In genomic region chr15:92810418-92811138, GRCh38 we compare ENCODE assay signal across 8 cellular contexts.
DNase-seq lines count a peak whose midpoint lies in the region; FAIRE-seq and TF ChIP-seq lines count a peak whose summit lies in the region.

No MANE protein-coding gene starts in this region.

- 5 to 16% methylated on average over 10 of the region's 10 CpGs for WGBS in sigmoid colon, 2 donors

- H3K9me3 ChIP-seq in NT2/D1 (ENCODE audit: insufficient read depth, low read length) (no peaks in the 10 kb centered on the region), astrocyte (ENCODE audit: insufficient read depth, low read depth, low read length) (no peaks in the 10 kb centered on the region), sigmoid colon (no peaks in the 10 kb centered on the region)

- no peak for FAIRE-seq in astrocyte (lab: Jason Lieb, UNC)

- no peaks in the 10 kb centered on the region for H3K36me3 Mint-ChIP-seq in astrocyte (ENCODE audit: low read depth, unreplicated experiment)

- no peak for TF ChIP-seq EP300 in sigmoid colon (IDR thresholded peaks at IDR 0.05)

- in situ Hi-C loops in Caki2 (cut with HindIII; ENCODE audit: low pct_unique_long_range_greater_than_20kb, low sequenced_read_pairs), result loop anchor here (25.0 kb wide), 1 partner anchor 102 kb away; the partner anchor contains the start of gene CHD2

- H3K9ac ChIP-seq in NT2/D1 (ENCODE audit: insufficient read length, low read depth) (peak overlapping the region; percentile 89), astrocyte (ENCODE audit: low read length) (peak overlapping the region; percentile 96)

- H4K20me1 ChIP-seq in astrocyte (ENCODE audit: insufficient read depth, low read length), result no peaks in the 10 kb centered on the region

- intact Hi-C loops in sigmoid colon (cut with DNase I), result loop anchor here (1.0 to 2.0 kb wide), 2 partner anchors 9 to 20 kb away; no protein-coding TSS in a partner anchor

- peak overlapping the region; percentile 84 for H3K4me3 Mint-ChIP-seq in astrocyte (ENCODE audit: unreplicated experiment)

- DNase-seq in Caki2 (ENCODE audit: low read depth), result peak; percentile 86
- DNase-seq in HuH-7.5 (ENCODE audit: low spot score), result peak; percentile 46
- no peak for DNase-seq in NT2/D1 (ENCODE audit: low read depth, low spot score)
- DNase-seq in astrocyte (ENCODE audit: low read depth), result peak; percentile 76
- peak; percentile 70 for DNase-seq in hepatic stellate cell (ENCODE audit: low spot score)
- peak; percentile 84 for DNase-seq in sigmoid colon
- DNase-seq in iPS-NIHi11 (ENCODE audit: low spot score), result no peak
- DNase-seq in GM19240 (ENCODE audit: insufficient read length, low spot score), result no peak

- TF ChIP-seq POLR2A in sigmoid colon (IDR thresholded peaks at IDR 0.05), result peak in 1 of 2 donors; percentile 9

- H3K4me2 ChIP-seq in astrocyte (ENCODE audit: low read length), result peak overlapping the region; percentile 95

- H3K27me3 Mint-ChIP-seq in astrocyte (ENCODE audit: low read depth, unreplicated experiment), result no peaks in the 10 kb centered on the region

- peaks cover 8% of the 10 kb centered on the region for H3K79me2 ChIP-seq in astrocyte (ENCODE audit: insufficient read depth, low read length)

- H3K4me1 Mint-ChIP-seq in astrocyte (ENCODE audit: low read depth, unreplicated experiment), result peaks cover 12% of the 10 kb centered on the region

- H3K27ac Mint-ChIP-seq in astrocyte (ENCODE audit: unreplicated experiment), result peak overlapping the region; percentile 96

- TF ChIP-seq CTCF in astrocyte (IDR thresholded peaks at IDR 0.05; ENCODE audit: insufficient read depth, low read depth, low read length) (no peak), sigmoid colon (IDR thresholded peaks at IDR 0.05) (no peak)

- H3K36me3 ChIP-seq in NT2/D1 (ENCODE audit: insufficient read depth, insufficient read length, low read length) (no peaks in the 10 kb centered on the region), astrocyte (ENCODE audit: insufficient read depth, low read length) (no peaks in the 10 kb centered on the region), sigmoid colon (no peaks in the 10 kb centered on the region)

- H3K27me3 ChIP-seq in NT2/D1 (ENCODE audit: insufficient read depth, insufficient read length) (no peaks in the 10 kb centered on the region), astrocyte (ENCODE audit: insufficient read depth, low read length) (no peaks in the 10 kb centered on the region), sigmoid colon (no peaks in the 10 kb centered on the region)

- H2AFZ ChIP-seq in astrocyte (ENCODE audit: low read depth, low read length), result no peak overlapping the region

- no peaks in the 10 kb centered on the region for H3K9me3 Mint-ChIP-seq in astrocyte (ENCODE audit: unreplicated experiment)

- H3K4me1 ChIP-seq in NT2/D1 (ENCODE audit: insufficient read depth, insufficient read length) (no peaks in the 10 kb centered on the region), astrocyte (ENCODE audit: insufficient read depth, low read length) (peaks cover 32% of the 10 kb centered on the region), sigmoid colon (peaks cover 0 to 36% (median 28%) of the 10 kb centered on the region in 4 donors)

- H3K27ac ChIP-seq in astrocyte (ENCODE audit: low read depth, low read length) (peak overlapping the region; percentile 100), sigmoid colon (peak overlapping the region; percentile 90 to 98 (median 94))

- H3K4me3 ChIP-seq in NT2/D1 (ENCODE audit: insufficient read length, low read depth) (no peak overlapping the region), astrocyte (ENCODE audit: insufficient read depth, low read depth, low read length) (peak overlapping the region; percentile 69), sigmoid colon (peak overlapping the region; percentile 18 to 66 (median 54))

Comparison
In these comparisons a context has a peak if more than half of its experiments do, and no peak if none do; other contexts are left out.
1. DNase-seq: peak in Caki2 (single experiment), HuH-7.5 (single experiment), astrocyte (single experiment), hepatic stellate cell (single experiment) and sigmoid colon (single experiment); none in NT2/D1 (single experiment), iPS-NIHi11 (single experiment) and GM19240 (single experiment).